26 cellular contexts compared by ENCODE assay signal in genomic region chr6:73076211-73076610, GRCh38.
"Had no signal": no experiment of that assay in that cellular context is flagged by ENCODE, and none has a peak within 500 bp of the region (broad histone marks: within the 10 kb centered on the region; RNA-seq: fewer than 3 reads in every experiment).

No MANE protein-coding gene starts in this region.

- ATAC-seq: activated T-cell treated with anti-CD3 and anti-CD28 coated beads, Interleukin-2, amount 50 U/mL, for 72 hours; upper lobe of right lung had no signal

- H3K9me3 ChIP-seq: adrenal gland, breast epithelium, left ventricle myocardium inferior, spleen, upper lobe of right lung had no signal

- FAIRE-seq: astrocyte, endometrium, kidney had no signal

- H3K27me3 ChIP-seq: adrenal gland, breast epithelium, spleen, upper lobe of right lung had no signal

- H3K4me3 ChIP-seq: adrenal gland, breast epithelium, left ventricle myocardium inferior, spleen, upper lobe of right lung had no signal

- H3K36me3 ChIP-seq: adrenal gland, breast epithelium, left ventricle myocardium inferior, spleen, upper lobe of right lung had no signal

- H3K4me1 ChIP-seq: adrenal gland, breast epithelium, left ventricle myocardium inferior, spleen, upper lobe of right lung had no signal

- DNase-seq: activated CD4-positive, alpha-beta T cell treated with anti-CD3 and anti-CD28 coated beads, Interleukin-2, amount 10 ng/mL, durations not matched to agents 7 days and 5 days; activated CD4-positive, CD25-positive, alpha-beta regulatory T cell; activated CD8-positive, alpha-beta memory T cell treated with anti-CD3 and anti-CD28 coated beads for 24 hours; activated CD8-positive, alpha-beta memory T cell treated with anti-CD3 and anti-CD28 coated beads, Interleukin-2, amount 50 U/mL, for 48 hours; activated effector memory CD4-positive, alpha-beta T cell treated with anti-CD3 and anti-CD28 coated beads, Interleukin-2, amount 50 U/mL, for 16 hours; activated T-cell treated with anti-CD3 and anti-CD28 coated beads, Interleukin-2, amount 50 U/mL, for 72 hours; adrenal gland; cerebellar nuclear complex; cortex of kidney; erythroblast; foreskin melanocyte; glutamatergic neuron; hypothalamus; kidney; left ventricle myocardium inferior; mammary epithelial cell; nephron progenitor cell; occipital lobe; posterior cingulate gyrus; spleen; stimulated activated CD4-positive, alpha-beta T cell treated with anti-CD3 and anti-CD28 coated beads, Interleukin-4, amount 100 ng/mL, for 4 hours; stimulated activated naive CD4-positive, alpha-beta T cell; upper lobe of right lung had no signal

- H3K27ac ChIP-seq: adrenal gland, breast epithelium, left ventricle myocardium inferior, spleen, upper lobe of right lung had no signal
